ENCODE assay signal across 11 cellular contexts in the genomic region with DNA sequence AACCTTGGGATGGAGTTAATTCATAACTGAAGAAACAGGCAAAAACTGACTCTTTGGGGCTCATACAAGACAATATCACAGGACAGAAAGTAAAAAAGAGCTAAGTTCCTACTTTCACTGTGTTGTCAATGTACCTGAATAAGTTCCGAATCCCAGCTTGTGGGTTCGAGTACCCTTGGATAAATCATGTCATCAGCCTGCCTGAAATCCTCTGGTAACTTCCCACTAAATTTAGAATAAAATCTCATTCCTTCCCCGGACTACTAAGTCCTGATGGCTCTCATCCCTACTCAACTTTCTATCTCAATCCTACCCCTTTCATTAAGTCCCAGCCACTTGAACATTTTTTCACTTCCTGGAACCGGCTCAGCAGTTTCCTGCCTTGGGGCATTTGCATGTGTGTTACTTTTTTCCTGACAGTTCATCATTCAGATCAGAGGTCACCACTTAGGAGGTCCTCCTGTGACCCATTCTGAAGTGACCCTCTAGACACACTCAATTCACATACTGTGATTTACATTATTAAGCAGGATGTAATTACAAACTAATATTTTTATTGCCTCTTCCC. TPM values are rescaled to one million over a fixed set of nuclear protein-coding genes. Genes with fewer than 3 reads are reported as not detected.
A peak's percentile ranks its signal among the peaks of the same experiment; 100 is the strongest.
DNase-seq lines count a peak whose midpoint lies in the region; FAIRE-seq and TF ChIP-seq lines count a peak whose summit lies in the region.
"Had no signal": no experiment of that assay in that cellular context is flagged by ENCODE, and none has a peak within 500 bp of the region (broad histone marks: within the 10 kb centered on the region; RNA-seq: fewer than 3 reads in every experiment).

No MANE protein-coding gene starts in this region.

- no peak for TF ChIP-seq EP300 in ovary (IDR thresholded peaks at IDR 0.05)

- H3K9me3 ChIP-seq in astrocyte (ENCODE audit: insufficient read depth, low read depth, low read length): no peaks in the 10 kb centered on the region
- no peaks in the 10 kb centered on the region for H3K9me3 ChIP-seq in ovary
- H3K9me3 ChIP-seq: A549, esophagus squamous epithelium had no signal

- peaks cover 20% of the 10 kb centered on the region for H3K79me2 ChIP-seq in astrocyte (ENCODE audit: insufficient read depth, low read length)

- H3K27ac Mint-ChIP-seq in T-helper 1 cell treated with Interleukin-12 subunit alpha and Interleukin-12 subunit beta and Interleukin-4 antibody, amounts not matched to agents 30 μg/mL and 1 μg/mL, for 36 hours: peak overlapping the region; percentile 73
- H3K27ac Mint-ChIP-seq in astrocyte (ENCODE audit: unreplicated experiment) (peak overlapping the region; percentile 76), neural crest cell (ENCODE audit: unreplicated experiment) (peak overlapping the region; percentile 72)

- DNase-seq in T-helper 1 cell (no peak), NAMALWA (ENCODE audit: low spot score) (peak; percentile 50), astrocyte (ENCODE audit: low read depth) (no peak), neural crest cell (ENCODE audit: low read depth, low spot score) (no peak), ovary (no peak), anterior cingulate cortex (lab: John Stamatoyannopoulos, UW) (no peak), COLO668 (lab: John Stamatoyannopoulos, UW; ENCODE audit: unreplicated experiment) (no peak)
- DNase-seq: amniotic stem cell, esophagus squamous epithelium had no signal

- H2AFZ ChIP-seq in astrocyte (ENCODE audit: low read depth, low read length): no peak overlapping the region

- FAIRE-seq in astrocyte (lab: Jason Lieb, UNC): no peak
- FAIRE-seq: A549 had no signal

- no peak overlapping the region for H3K4me2 ChIP-seq in astrocyte (ENCODE audit: low read length)
- H3K4me2 ChIP-seq: A549 had no signal

- H3K4me1 ChIP-seq in astrocyte (ENCODE audit: insufficient read depth, low read length): no peaks in the 10 kb centered on the region
- no peaks in the 10 kb centered on the region for H3K4me1 ChIP-seq in ovary (ENCODE audit: insufficient read depth)
- H3K4me1 ChIP-seq: A549, esophagus squamous epithelium had no signal

- H4K20me1 ChIP-seq in astrocyte (ENCODE audit: insufficient read depth, low read length): peaks cover 3% of the 10 kb centered on the region

- no peaks in the 10 kb centered on the region for H3K27me3 Mint-ChIP-seq in T-helper 1 cell treated with Interleukin-12 subunit alpha and Interleukin-12 subunit beta and Interleukin-4 antibody, amounts not matched to agents 30 μg/mL and 1 μg/mL, for 36 hours (ENCODE audit: low read depth)
- H3K27me3 Mint-ChIP-seq in astrocyte (ENCODE audit: low read depth, unreplicated experiment) (no peaks in the 10 kb centered on the region), neural crest cell (ENCODE audit: low read depth) (no peaks in the 10 kb centered on the region)

- 78 to 83% (median 82%) methylated on average over 4 of the region's 4 CpGs for WGBS in ovary, 3 donors

- H3K9me3 Mint-ChIP-seq in T-helper 1 cell treated with Interleukin-12 subunit alpha and Interleukin-12 subunit beta and Interleukin-4 antibody, amounts not matched to agents 30 μg/mL and 1 μg/mL, for 36 hours: no peaks in the 10 kb centered on the region
- H3K9me3 Mint-ChIP-seq in astrocyte (ENCODE audit: unreplicated experiment) (no peaks in the 10 kb centered on the region), neural crest cell (no peaks in the 10 kb centered on the region)

- H3K4me1 Mint-ChIP-seq in T-helper 1 cell treated with Interleukin-12 subunit alpha and Interleukin-12 subunit beta and Interleukin-4 antibody, amounts not matched to agents 30 μg/mL and 1 μg/mL, for 36 hours (ENCODE audit: low read depth): peaks cover 18% of the 10 kb centered on the region
- H3K4me1 Mint-ChIP-seq in astrocyte (ENCODE audit: low read depth, unreplicated experiment) (peaks cover 5% of the 10 kb centered on the region), neural crest cell (peaks cover 7% of the 10 kb centered on the region)

- no peak for TF ChIP-seq POLR2A in ovary (IDR thresholded peaks at IDR 0.05)

- TF ChIP-seq CTCF in astrocyte (IDR thresholded peaks at IDR 0.05; ENCODE audit: insufficient read depth, low read depth, low read length) (no peak), neural crest cell (conservative IDR thresholded peaks at IDR 0.05) (no peak), ovary (IDR thresholded peaks at IDR 0.05) (no peak)

- no peak overlapping the region for H3K9ac ChIP-seq in astrocyte (ENCODE audit: low read length)

- no peak overlapping the region for H3K27ac ChIP-seq in astrocyte (ENCODE audit: low read depth, low read length)
- no peak overlapping the region for H3K27ac ChIP-seq in ovary
- H3K27ac ChIP-seq: A549, esophagus squamous epithelium had no signal

- H3K27me3 ChIP-seq in astrocyte (ENCODE audit: insufficient read depth, low read length) (no peaks in the 10 kb centered on the region), ovary (no peaks in the 10 kb centered on the region)
- H3K27me3 ChIP-seq: esophagus squamous epithelium had no signal

- H3K4me3 ChIP-seq in astrocyte (ENCODE audit: insufficient read depth, low read depth, low read length) (no peak overlapping the region), ovary (no peak overlapping the region)
- H3K4me3 ChIP-seq: A549, esophagus squamous epithelium had no signal

- H3K4me3 Mint-ChIP-seq in T-helper 1 cell treated with Interleukin-12 subunit alpha and Interleukin-12 subunit beta and Interleukin-4 antibody, amounts not matched to agents 30 μg/mL and 1 μg/mL, for 36 hours: no peak overlapping the region
- H3K4me3 Mint-ChIP-seq in astrocyte (ENCODE audit: unreplicated experiment) (no peak overlapping the region), neural crest cell (no peak overlapping the region)

- intact Hi-C loops in ovary (cut with DNase I): no loop called here

- H3K36me3 ChIP-seq in astrocyte (ENCODE audit: insufficient read depth, low read length): peaks cover 42% of the 10 kb centered on the region
- no peaks in the 10 kb centered on the region for H3K36me3 ChIP-seq in ovary

- peaks cover 50% of the 10 kb centered on the region for H3K36me3 Mint-ChIP-seq in T-helper 1 cell treated with Interleukin-12 subunit alpha and Interleukin-12 subunit beta and Interleukin-4 antibody, amounts not matched to agents 30 μg/mL and 1 μg/mL, for 36 hours (ENCODE audit: low read depth)
- H3K36me3 Mint-ChIP-seq in astrocyte (ENCODE audit: low read depth, unreplicated experiment) (peaks cover 6% of the 10 kb centered on the region), neural crest cell (ENCODE audit: low read depth) (peaks cover 25% of the 10 kb centered on the region)

RNA-seq across cellular contexts. Expression of a gene that starts 12.7 kb away (rescaled TPM):
- total RNA-seq in astrocyte (93.8 and 96.7 TPM in 2 replicates), neural crest cell (91.1 and 101 TPM in 2 replicates), ovary (10 to 100 TPM; 28.1 to 76.7 (median 68.3) TPM)
- polyA plus RNA-seq in ovary: 100 to 1,000 TPM; 102 to 169 TPM

RNA-seq across cellular contexts. Expression of a gene that starts 12.9 kb away (rescaled TPM):
- total RNA-seq in astrocyte (7.5 TPM in 2 replicates), neural crest cell (16.7 and 17.0 TPM in 2 replicates), ovary (10 to 100 TPM; 10.6 to 16.7 (median 11.3) TPM)
- polyA plus RNA-seq in ovary: 10 to 100 TPM in 1 of 2 donors, 1 to 10 TPM in 1; 9.1 to 17.9 TPM
